ENCODE assay signal across 22 cellular contexts in genomic region chr10:132500781-132501415, GRCh38.
"Had no signal": no experiment of that assay in that cellular context is flagged by ENCODE, and none has a peak within 500 bp of the region (broad histone marks: within the 10 kb centered on the region; RNA-seq: fewer than 3 reads in every experiment).

No MANE protein-coding gene starts in this region.

- H3K79me2 ChIP-seq: parathyroid adenoma had no signal

- H3K36me3 ChIP-seq: heart right ventricle, left ventricle myocardium inferior, neural progenitor cell, prostate gland, sigmoid colon, stomach had no signal

- H3K9me3 ChIP-seq: heart right ventricle, left ventricle myocardium inferior, prostate gland, sigmoid colon, stomach had no signal

- H3K4me3 Mint-ChIP-seq: natural killer cell treated with Interleukin-12 subunit alpha and Interleukin-12 subunit beta and Interleukin-15 and Interleukin-18, amount 100 ng/mL, for 72 hours; neural progenitor cell had no signal

- H3K4me2 ChIP-seq: neural progenitor cell had no signal

- H3K27ac ChIP-seq: heart right ventricle, left ventricle myocardium inferior, neural progenitor cell, parathyroid adenoma, prostate gland, sigmoid colon, skin epidermis, stomach had no signal

- H3K36me3 Mint-ChIP-seq: natural killer cell treated with Interleukin-12 subunit alpha and Interleukin-12 subunit beta and Interleukin-15 and Interleukin-18, amount 100 ng/mL, for 72 hours had no signal

- ATAC-seq: esophagus mucosa; heart right ventricle; left cardiac atrium; natural killer cell treated with Interleukin-12 subunit alpha and Interleukin-12 subunit beta and Interleukin-15 and Interleukin-18, amount 100 ng/mL, for 72 hours had no signal

- H3K4me1 ChIP-seq: neural progenitor cell, parathyroid adenoma, prostate gland had no signal

- H2AFZ ChIP-seq: neural progenitor cell, parathyroid adenoma had no signal

- H3K27me3 ChIP-seq: heart right ventricle, neural progenitor cell, sigmoid colon, stomach had no signal

- H3K4me3 ChIP-seq: heart right ventricle, left ventricle myocardium inferior, lung, neural progenitor cell, prostate gland, sigmoid colon, skin epidermis, stomach had no signal

- H3K9me3 Mint-ChIP-seq: natural killer cell treated with Interleukin-12 subunit alpha and Interleukin-12 subunit beta and Interleukin-15 and Interleukin-18, amount 100 ng/mL, for 72 hours had no signal

- H3K27ac Mint-ChIP-seq: natural killer cell treated with Interleukin-12 subunit alpha and Interleukin-12 subunit beta and Interleukin-15 and Interleukin-18, amount 100 ng/mL, for 72 hours; neural progenitor cell had no signal

- DNase-seq: effector memory CD4-positive, alpha-beta T cell; heart right ventricle; hypothalamus; left cardiac atrium; left ventricle myocardium inferior; mesenchymal stem cell; midbrain; occipital lobe; retina; sigmoid colon; stimulated activated CD4-positive, alpha-beta T cell treated with anti-CD3 and anti-CD28 coated beads, Interleukin-12 subunit alpha, Interleukin-12 subunit beta, amount 100 ng/mL, for 4 hours; stimulated activated naive CD4-positive, alpha-beta T cell; stomach; substantia nigra; trophoblast cell had no signal
